Comparison of ENCODE assay signal across 1 cellular context in genomic region chr4:184238072-184238743, GRCh38.
TF ChIP-seq lines count a peak whose summit lies in the region.

No MANE protein-coding gene starts in this region.

TF ChIP-seq in K562, 482 proteins besides CTCF, POLR2A, EP300 and RAD21 (continues in another document):
- TF ChIP-seq ZNF589 (CRISPR knock-in tag; IDR thresholded peaks at IDR 0.05; ENCODE audit: low read depth): peak; percentile 54; the same call in 1 of the 2 replicates
- TF ChIP-seq PML (IDR thresholded peaks at IDR 0.05; ENCODE audit: low read length): peak; percentile 56; the same call in 1 of the 2 replicates
- no peak for TF ChIP-seq ZNF644 (tag; IDR thresholded peaks at IDR 0.05; ENCODE audit: low read depth)
- peak; percentile 77 for TF ChIP-seq PKNOX1 (IDR thresholded peaks at IDR 0.05)
- TF ChIP-seq, protein P1, sequence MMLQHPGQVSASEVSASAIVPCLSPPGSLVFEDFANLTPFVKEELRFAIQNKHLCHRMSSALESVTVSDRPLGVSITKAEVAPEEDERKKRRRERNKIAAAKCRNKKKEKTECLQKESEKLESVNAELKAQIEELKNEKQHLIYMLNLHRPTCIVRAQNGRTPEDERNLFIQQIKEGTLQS (IDR thresholded peaks at IDR 0.05): no peak
- TF ChIP-seq, protein P1 (CRISPR knock-in tag; conservative IDR thresholded peaks at IDR 0.05): no peak
- TF ChIP-seq, protein P2, sequence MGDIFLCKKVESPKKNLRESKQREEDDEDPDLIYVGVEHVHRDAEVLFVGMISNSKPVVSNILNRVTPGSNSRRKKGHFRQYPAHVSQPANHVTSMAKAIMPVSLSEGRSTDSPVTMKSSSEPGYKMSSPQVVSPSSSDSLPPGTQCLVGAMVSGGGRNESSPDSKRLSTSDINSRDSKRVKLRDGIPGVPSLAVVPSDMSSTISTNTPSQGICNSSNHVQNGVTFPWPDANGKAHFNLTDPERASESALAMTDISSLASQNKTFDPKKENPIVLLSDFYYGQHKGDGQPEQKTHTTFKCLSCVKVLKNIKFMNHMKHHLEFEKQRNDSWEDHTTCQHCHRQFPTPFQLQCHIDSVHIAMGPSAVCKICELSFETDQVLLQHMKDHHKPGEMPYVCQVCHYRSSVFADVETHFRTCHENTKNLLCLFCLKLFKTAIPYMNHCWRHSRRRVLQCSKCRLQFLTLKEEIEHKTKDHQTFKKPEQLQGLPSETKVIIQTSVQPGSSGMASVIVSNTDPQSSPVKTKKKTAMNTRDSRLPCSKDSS (IDR thresholded peaks at IDR 0.05; ENCODE audit: low read depth, partially characterized antibody): no peak
- TF ChIP-seq KLF6 (CRISPR knock-in tag; IDR thresholded peaks at IDR 0.05; ENCODE audit: borderline replicate concordance): no peak
- TF ChIP-seq TAL1 (IDR thresholded peaks at IDR 0.05): peak; percentile 46
- peak in 1 of 2 experiments; percentile 29 for TF ChIP-seq AFF1 (IDR thresholded peaks at IDR 0.05; ENCODE audit: low read depth in 1 of 2, partially characterized antibody in 2 of 2)
- 0 out of 2 replicates have a peak, but pooled peaks have one; percentile 39 for TF ChIP-seq ZNF766 (CRISPR knock-in tag; conservative IDR thresholded peaks at IDR 0.05)
- TF ChIP-seq ATF1 (CRISPR knock-in tag; IDR thresholded peaks at IDR 0.05): no peak
- TF ChIP-seq ATF1 (tag; IDR thresholded peaks at IDR 0.05): peak; percentile 25; the same call in 1 of the 2 replicates
- TF ChIP-seq ARID3A (IDR thresholded peaks at IDR 0.05; ENCODE audit: borderline replicate concordance, low read depth, low read length): peak; percentile 7; the same call in 1 of the 2 replicates
- TF ChIP-seq L3MBTL2 (IDR thresholded peaks at IDR 0.05): no peak
- no peak for TF ChIP-seq ZNF518B (CRISPR knock-in tag; IDR thresholded peaks at IDR 0.05)
- TF ChIP-seq MEIS2 (IDR thresholded peaks at IDR 0.05; ENCODE audit: partially characterized antibody): peak; percentile 88
- peak; percentile 52 for TF ChIP-seq ZEB2 (IDR thresholded peaks at IDR 0.05)
- peak; percentile 18; the same call in 1 of the 2 replicates for TF ChIP-seq BACH1 (tag; IDR thresholded peaks at IDR 0.05)
- no peak for TF ChIP-seq ATF6 (CRISPR knock-in tag; IDR thresholded peaks at IDR 0.05)
- no peak for TF ChIP-seq TSC22D4 (tag; IDR thresholded peaks at IDR 0.05)
- peak; percentile 34; the same call in 1 of the 2 replicates for TF ChIP-seq GATA2 (CRISPR knock-in tag; IDR thresholded peaks at IDR 0.05)
- no peak; the same call in 1 of the 2 replicates for TF ChIP-seq PBX2 (CRISPR knock-in tag; IDR thresholded peaks at IDR 0.05; ENCODE audit: low read depth)
- TF ChIP-seq PBX2 (tag; conservative IDR thresholded peaks at IDR 0.05; ENCODE audit: low read depth): peak; percentile 53
- TF ChIP-seq PTTG1 (tag; IDR thresholded peaks at IDR 0.05; ENCODE audit: low read depth): no peak
- TF ChIP-seq, protein P3, sequence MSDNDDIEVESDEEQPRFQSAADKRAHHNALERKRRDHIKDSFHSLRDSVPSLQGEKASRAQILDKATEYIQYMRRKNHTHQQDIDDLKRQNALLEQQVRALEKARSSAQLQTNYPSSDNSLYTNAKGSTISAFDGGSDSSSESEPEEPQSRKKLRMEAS (CRISPR knock-in tag; IDR thresholded peaks at IDR 0.05): no peak
- TF ChIP-seq CBFA2T2 (conservative IDR thresholded peaks at IDR 0.05): peak; percentile 54
- no peak for TF ChIP-seq HLTF (IDR thresholded peaks at IDR 0.05)
- no peak for TF ChIP-seq RFX1 (IDR thresholded peaks at IDR 0.05)
- no peak for TF ChIP-seq ZNF639 (CRISPR knock-in tag; conservative IDR thresholded peaks at IDR 0.05 in 1 of 2, IDR thresholded peaks at IDR 0.05 in 1 of 2)
- peak; percentile 12; the same call in 1 of the 2 replicates for TF ChIP-seq FOSL1 (tag; conservative IDR thresholded peaks at IDR 0.05)
- peak; percentile 55; the same call in 1 of the 2 replicates for TF ChIP-seq HMBOX1 (IDR thresholded peaks at IDR 0.05)
- TF ChIP-seq FOXA3 (CRISPR knock-in tag; conservative IDR thresholded peaks at IDR 0.05 in 1 of 2, IDR thresholded peaks at IDR 0.05 in 1 of 2): peak in 1 of 2 experiments; percentile 28; a peak in 1 of 4 replicates
- peak; percentile 38 for TF ChIP-seq NCOR1 (IDR thresholded peaks at IDR 0.05)
- TF ChIP-seq, protein P4, sequence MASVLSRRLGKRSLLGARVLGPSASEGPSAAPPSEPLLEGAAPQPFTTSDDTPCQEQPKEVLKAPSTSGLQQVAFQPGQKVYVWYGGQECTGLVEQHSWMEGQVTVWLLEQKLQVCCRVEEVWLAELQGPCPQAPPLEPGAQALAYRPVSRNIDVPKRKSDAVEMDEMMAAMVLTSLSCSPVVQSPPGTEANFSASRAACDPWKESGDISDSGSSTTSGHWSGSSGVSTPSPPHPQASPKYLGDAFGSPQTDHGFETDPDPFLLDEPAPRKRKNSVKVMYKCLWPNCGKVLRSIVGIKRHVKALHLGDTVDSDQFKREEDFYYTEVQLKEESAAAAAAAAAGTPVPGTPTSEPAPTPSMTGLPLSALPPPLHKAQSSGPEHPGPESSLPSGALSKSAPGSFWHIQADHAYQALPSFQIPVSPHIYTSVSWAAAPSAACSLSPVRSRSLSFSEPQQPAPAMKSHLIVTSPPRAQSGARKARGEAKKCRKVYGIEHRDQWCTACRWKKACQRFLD (CRISPR knock-in tag; IDR thresholded peaks at IDR 0.05): peak; percentile 46; the same call in 1 of the 2 replicates
